ENCODE assay signal across 11 cellular contexts in the genomic region with DNA sequence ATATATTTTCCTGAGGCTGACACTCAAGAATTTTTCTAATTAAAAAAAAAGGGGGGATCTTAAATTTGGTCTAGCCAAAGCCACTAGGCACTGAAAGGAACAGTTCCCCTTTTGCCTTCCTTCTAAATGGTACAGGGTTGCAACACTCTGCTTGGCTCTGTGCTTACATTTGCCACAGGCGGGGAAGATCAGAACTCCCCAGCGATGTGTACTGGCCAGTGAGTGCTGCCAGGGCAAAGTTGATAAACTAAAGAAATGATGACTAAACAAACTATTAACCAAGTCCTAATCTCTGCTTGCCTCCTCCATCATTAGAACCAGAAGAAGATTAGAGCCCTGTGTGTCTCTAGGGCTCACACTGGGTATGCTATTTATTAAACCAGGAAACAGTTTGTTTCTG.
DNase-seq lines count a peak whose midpoint lies in the region; ATAC-seq and TF ChIP-seq lines count a peak whose summit lies in the region.
"Had no signal": no experiment of that assay in that cellular context is flagged by ENCODE, and none has a peak within 500 bp of the region (broad histone marks: within the 10 kb centered on the region; RNA-seq: fewer than 3 reads in every experiment).

No MANE protein-coding gene starts in this region.

- TF ChIP-seq POLR2A in lower leg skin (IDR thresholded peaks at IDR 0.05): no peak

- no peak for TF ChIP-seq CTCF in lower leg skin (IDR thresholded peaks at IDR 0.05)

- ATAC-seq in GM18861 (IDR thresholded peaks at IDR 0.05; ENCODE audit: unreplicated experiment) (peak; percentile 73), HG02678 (IDR thresholded peaks at IDR 0.05; ENCODE audit: unreplicated experiment) (peak; percentile 94)

- 18 to 27% methylated on average over 2 of the region's 2 CpGs for WGBS in lower leg skin, 2 donors

- DNase-seq in MV-4-11 (lab: John Stamatoyannopoulos, UW) (peak; percentile 98), lower leg skin (ENCODE audit: low spot score in 2 of 2) (peak; percentile 68 to 85), HuH-7 (ENCODE audit: low spot score) (no peak), superior temporal gyrus (ENCODE audit: extremely low spot score) (no peak), foreskin melanocyte (no peak), iPS-NIHi11 (ENCODE audit: low spot score) (no peak)
- DNase-seq: activated naive CD4-positive, alpha-beta T cell; DND-41; IMR-90 had no signal

- H3K4me3 ChIP-seq in lower leg skin (ENCODE audit: low read depth, poor library complexity, severe bottlenecking): no peak overlapping the region

- intact Hi-C loops in lower leg skin (cut with DNase I; ENCODE audit: low total_unique reads): no loop called here

Comparison
In these comparisons a context has a peak if more than half of its experiments do, and no peak if none do; other contexts are left out.
1. DNase-seq: peak in MV-4-11 (single experiment) and lower leg skin (2 of 2); none in HuH-7 (single experiment), superior temporal gyrus (single experiment), foreskin melanocyte (single experiment) and iPS-NIHi11 (single experiment).